8 cellular contexts compared by ENCODE assay signal in the genomic region with DNA sequence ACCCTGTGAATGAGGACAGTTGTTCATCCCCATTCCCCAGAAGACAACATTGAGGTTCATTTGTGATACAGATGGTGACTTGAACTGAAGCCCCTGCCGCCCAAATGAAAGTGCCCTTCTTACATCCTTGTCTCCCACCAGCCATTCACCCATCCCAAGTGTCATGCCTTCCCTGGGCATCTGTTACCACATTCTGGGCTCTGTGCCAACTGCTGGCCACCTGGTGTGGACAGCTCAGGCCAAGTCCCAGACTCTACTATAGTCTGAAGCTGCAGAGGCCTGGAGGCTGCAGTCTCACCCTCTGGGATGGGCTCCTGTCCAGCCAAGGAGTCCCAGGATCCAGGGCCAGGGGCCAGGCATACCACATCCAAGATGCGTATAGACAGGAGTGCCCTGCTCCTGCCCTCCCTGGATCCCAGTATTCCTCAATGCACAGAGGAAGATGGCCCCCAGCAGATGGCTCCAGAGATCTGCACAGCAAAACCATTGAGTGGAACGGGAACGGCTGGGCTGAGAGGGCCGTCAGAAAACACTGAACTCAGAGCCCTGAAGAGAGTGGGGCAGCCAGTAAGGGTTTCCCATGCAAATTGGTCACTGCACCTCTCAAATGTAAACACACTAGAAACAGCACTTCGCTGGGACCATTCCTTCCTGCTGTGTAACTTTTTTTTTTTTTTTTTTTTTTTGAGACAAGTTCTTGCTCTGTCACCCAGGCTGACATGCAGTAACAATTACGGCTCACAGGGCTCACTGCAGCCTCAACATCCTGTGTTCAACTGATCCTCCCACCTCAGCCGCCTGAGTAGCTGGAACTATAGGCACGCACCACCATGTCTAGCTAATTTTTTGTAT. TPM values are rescaled to one million over a fixed set of nuclear protein-coding genes. Genes with fewer than 3 reads are reported as not detected.
DNase-seq lines count a peak whose midpoint lies in the region; ATAC-seq and TF ChIP-seq lines count a peak whose summit lies in the region.

No MANE protein-coding gene starts in this region.

- no peaks in the 10 kb centered on the region for H3K9me3 Mint-ChIP-seq in activated CD4-positive, alpha-beta memory T cell treated with anti-CD3 and anti-CD28 coated beads for 36 hours
- H3K9me3 Mint-ChIP-seq in effector memory CD8-positive, alpha-beta T cell = no peaks in the 10 kb centered on the region

- no peaks in the 10 kb centered on the region for H3K36me3 ChIP-seq in mesendoderm (ENCODE audit: control insufficient read depth, insufficient read depth, low read length)
- peaks cover 0 to 12% (median 10%) of the 10 kb centered on the region in 5 donors for H3K36me3 ChIP-seq in subcutaneous abdominal adipose tissue (ENCODE audit: control insufficient read depth in 5 of 5, insufficient read depth in 5 of 5, low read length in 5 of 5)

- peaks cover 13% of the 10 kb centered on the region for H3K79me1 ChIP-seq in mesendoderm (ENCODE audit: low read length)

- H3K4me3 ChIP-seq in mesendoderm (ENCODE audit: low read length) = no peak overlapping the region
- no peak overlapping the region for H3K4me3 ChIP-seq in subcutaneous abdominal adipose tissue (ENCODE audit: low read depth in 1 of 5, low read length in 5 of 5)

- H3K27ac Mint-ChIP-seq in activated CD4-positive, alpha-beta memory T cell treated with anti-CD3 and anti-CD28 coated beads for 36 hours = peak overlapping the region; percentile 70
- H3K27ac Mint-ChIP-seq in effector memory CD8-positive, alpha-beta T cell = peak overlapping the region; percentile 83 to 89

- H2BK5ac ChIP-seq in mesendoderm (ENCODE audit: low read length) = peak overlapping the region; percentile 38

- peak overlapping the region; percentile 56 for H3K9ac ChIP-seq in mesendoderm (ENCODE audit: low read length)
- H3K9ac ChIP-seq in subcutaneous abdominal adipose tissue (ENCODE audit: low read length in 5 of 5) = no peak overlapping the region

- peak overlapping the region; percentile 82 for H3K56ac ChIP-seq in mesendoderm (ENCODE audit: low read length)

- no peak overlapping the region for H3K23ac ChIP-seq in mesendoderm (ENCODE audit: low read length)

- H3K18ac ChIP-seq in mesendoderm (ENCODE audit: low read length) = peak overlapping the region; percentile 94

- H3K27me3 ChIP-seq in mesendoderm (ENCODE audit: insufficient read depth, low read length, poor library complexity) = no peaks in the 10 kb centered on the region
- no peaks in the 10 kb centered on the region for H3K27me3 ChIP-seq in subcutaneous abdominal adipose tissue (ENCODE audit: control insufficient read depth in 5 of 5, insufficient read depth in 4 of 5, low read length in 5 of 5)

- no peaks in the 10 kb centered on the region for H3K27me3 Mint-ChIP-seq in activated CD4-positive, alpha-beta memory T cell treated with anti-CD3 and anti-CD28 coated beads for 36 hours
- H3K27me3 Mint-ChIP-seq in effector memory CD8-positive, alpha-beta T cell = no peaks in the 10 kb centered on the region

- DNase-seq in DMS 273 (lab: John Stamatoyannopoulos, UW; ENCODE audit: unreplicated experiment) (peak; percentile 94), HEK293T (ENCODE audit: extremely low spot score) (peak; percentile 66), NCI-H524 (lab: John Stamatoyannopoulos, UW) (peak; percentile 92 to 94), mesendoderm (peak; percentile 86)
- DNase-seq in activated CD4-positive, alpha-beta memory T cell treated with anti-CD3 and anti-CD28 coated beads for 36 hours = peak; percentile 77
- peak; percentile 19 to 48 (median 25) for DNase-seq in effector memory CD8-positive, alpha-beta T cell

- H3K4me3 Mint-ChIP-seq in activated CD4-positive, alpha-beta memory T cell treated with anti-CD3 and anti-CD28 coated beads for 36 hours = no peak overlapping the region
- H3K4me3 Mint-ChIP-seq in effector memory CD8-positive, alpha-beta T cell = peak overlapping the region; percentile 47 to 49

- H4K8ac ChIP-seq in mesendoderm (ENCODE audit: low read depth, low read length) = no peak overlapping the region

- no peaks in the 10 kb centered on the region for H3K36me3 Mint-ChIP-seq in activated CD4-positive, alpha-beta memory T cell treated with anti-CD3 and anti-CD28 coated beads for 36 hours
- peaks cover 7% of the 10 kb centered on the region for H3K36me3 Mint-ChIP-seq in effector memory CD8-positive, alpha-beta T cell (ENCODE audit: insufficient read depth)

- peak; percentile 92 for ATAC-seq in effector memory CD8-positive, alpha-beta T cell (replicated peaks)
- ATAC-seq in GM21526 (IDR thresholded peaks at IDR 0.05; ENCODE audit: low FRiP score, unreplicated experiment) = no peak

- POLR2A ChIA-PET in HEK293T (lab: Yijun Ruan, JAX) = no interaction called here
- POLR2A ChIA-PET in activated CD4-positive, alpha-beta memory T cell treated with anti-CD3 and anti-CD28 coated beads for 36 hours (lab: Charles Lee) = no interaction called here

- no peak overlapping the region for H2BK120ac ChIP-seq in mesendoderm (ENCODE audit: low read depth, low read length)

- H3K4me2 ChIP-seq in mesendoderm (ENCODE audit: low read length) = no peak overlapping the region

- no CpG with 5 or more reads among the region's 9 CpGs for WGBS in mesendoderm (ENCODE audit: extremely low coverage, insufficient coverage, low lambda C conversion rate)

- CTCF ChIA-PET in HEK293T (lab: Yijun Ruan, JAX) = interaction anchor here (0.7 to 1.0 kb wide), 3 partner anchors 17 to 62 kb away, joined by 3 to 6 read pairs (median 3); no protein-coding TSS in a partner anchor
- CTCF ChIA-PET in activated CD4-positive, alpha-beta memory T cell treated with anti-CD3 and anti-CD28 coated beads for 36 hours (lab: Charles Lee) = interaction anchor here (0.6 to 6.4 kb wide), 7 partner anchors 12 to 69 kb away, joined by 3 to 69 read pairs (median 9); no protein-coding TSS in a partner anchor

- H4K5ac ChIP-seq in mesendoderm (ENCODE audit: low read length) = no peak overlapping the region

- peaks cover 60% of the 10 kb centered on the region for H3K4me1 Mint-ChIP-seq in activated CD4-positive, alpha-beta memory T cell treated with anti-CD3 and anti-CD28 coated beads for 36 hours (ENCODE audit: low read depth)
- peaks cover 18 to 41% of the 10 kb centered on the region in 2 donors for H3K4me1 Mint-ChIP-seq in effector memory CD8-positive, alpha-beta T cell (ENCODE audit: low read depth in 2 of 2)

- no peaks in the 10 kb centered on the region for H3K9me3 ChIP-seq in subcutaneous abdominal adipose tissue (ENCODE audit: control insufficient read depth in 5 of 5, low read length in 5 of 5)

- H3K4ac ChIP-seq in mesendoderm (ENCODE audit: low read depth, low read length) = peak overlapping the region; percentile 56

- H3K79me2 ChIP-seq in mesendoderm (ENCODE audit: control insufficient read depth, insufficient read depth, low read length) = peaks cover 26% of the 10 kb centered on the region

- peak overlapping the region; percentile 24 for H2AK5ac ChIP-seq in mesendoderm (ENCODE audit: low read length)

- H2BK15ac ChIP-seq in mesendoderm (replicated peaks; ENCODE audit: low read depth) = no peak overlapping the region

- H3K27ac ChIP-seq in mesendoderm (ENCODE audit: low read depth, low read length) (peak overlapping the region; percentile 98), subcutaneous abdominal adipose tissue (ENCODE audit: low read depth, low read length) (peak overlapping the region; percentile 40)

- intact Hi-C loops in activated CD4-positive, alpha-beta memory T cell treated with anti-CD3 and anti-CD28 coated beads for 36 hours (cut with micrococcal nuclease) = loop anchor here (1.0 to 2.0 kb wide), 3 partner anchors 10 to 56 kb away; no protein-coding TSS in a partner anchor

- H3K4me1 ChIP-seq in mesendoderm (ENCODE audit: control insufficient read depth, low read depth, low read length) = peaks cover 25% of the 10 kb centered on the region
- H3K4me1 ChIP-seq in subcutaneous abdominal adipose tissue (ENCODE audit: control insufficient read depth in 5 of 5, insufficient read depth in 5 of 5, low read length in 5 of 5) = peaks cover 6 to 47% (median 41%) of the 10 kb centered on the region in 5 donors

TF ChIP-seq in HEK293T, 16 proteins besides CTCF, POLR2A, EP300 and RAD21:
- TF ChIP-seq NFRKB (IDR thresholded peaks at IDR 0.05) (no peak), ZNF384 (IDR thresholded peaks at IDR 0.05) (peak; percentile 83)
TF ChIP-seq in HEK293T: peak in this region for 1.

RNA-seq across cellular contexts. Expression of a gene that starts 22.8 kb away (rescaled TPM):
- total RNA-seq in activated CD4-positive, alpha-beta memory T cell treated with anti-CD3 and anti-CD28 coated beads for 36 hours = 10 to 100 TPM; 16.3 to 18.8 TPM
- polyA plus RNA-seq in mesendoderm (2013, experiment 1 of 2) = 42.6 TPM
- polyA plus RNA-seq in mesendoderm (2013, experiment 2 of 2) = 43.2 TPM

Comparison
In these comparisons a context has a peak if more than half of its experiments do, and no peak if none do; other contexts are left out.
1. DNase-seq: peak in every context shown above with its lines; median percentile 94 in DMS 273; 93 in NCI-H524; 86 in mesendoderm; 77 in activated CD4-positive, alpha-beta memory T cell treated with anti-CD3 and anti-CD28 coated beads for 36 hours; 66 in HEK293T; 25 in effector memory CD8-positive, alpha-beta T cell.